In the genomic region with DNA sequence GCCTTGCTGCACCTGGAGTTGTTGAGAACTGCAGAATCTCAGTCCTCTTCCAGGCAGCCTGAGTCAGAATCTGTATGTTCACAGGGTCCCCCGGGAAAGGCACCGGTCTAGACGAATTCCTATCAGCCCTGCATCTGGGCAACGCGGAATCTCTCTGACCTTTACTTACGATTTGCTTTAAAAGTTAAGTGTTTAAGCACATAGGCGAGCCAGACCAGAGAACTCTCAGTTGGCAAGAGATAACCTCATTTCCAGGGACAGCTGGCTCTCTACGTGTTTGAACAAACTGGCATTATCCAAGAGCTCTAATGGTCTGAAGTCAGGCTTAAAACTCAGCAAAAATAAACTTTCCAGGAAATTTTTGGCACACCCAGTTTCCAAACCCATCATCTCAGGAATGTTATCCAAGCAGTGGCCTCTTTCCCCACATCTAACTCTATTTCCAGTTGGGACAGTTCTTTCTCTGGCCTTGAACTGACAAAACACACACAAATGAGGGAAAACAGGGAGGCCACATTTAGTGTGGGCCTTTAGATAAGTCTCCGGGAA, we compare ENCODE assay signal across 19 cellular contexts. TPM values are rescaled to one million over a fixed set of nuclear protein-coding genes. Genes with fewer than 3 reads are reported as not detected.
DNase-seq lines count a peak whose midpoint lies in the region; TF ChIP-seq lines count a peak whose summit lies in the region.
"Had no signal": no experiment of that assay in that cellular context is flagged by ENCODE, and none has a peak within 500 bp of the region (broad histone marks: within the 10 kb centered on the region; RNA-seq: fewer than 3 reads in every experiment).

No MANE protein-coding gene starts in this region.

- 15% methylated on average over 9 of the region's 9 CpGs for WGBS in smooth muscle cell (ENCODE audit: low lambda C conversion rate)
- 35 to 47% methylated on average over 2 to 9 of the region's 9 CpGs for WGBS in esophagus squamous epithelium, 2 donors

- TF ChIP-seq CTCF in smooth muscle cell (IDR thresholded peaks at IDR 0.05; ENCODE audit: borderline replicate concordance, insufficient read depth, poor library complexity, severe bottlenecking) (no peak), esophagus squamous epithelium (IDR thresholded peaks at IDR 0.05) (no peak), GM10248 (IDR thresholded peaks at IDR 0.05; ENCODE audit: control extremely low read depth, extremely low read depth, low read depth, missing control alignments) (no peak)

- H3K27me3 ChIP-seq in smooth muscle cell (ENCODE audit: low read depth), result no peaks in the 10 kb centered on the region
- H3K27me3 ChIP-seq in esophagus squamous epithelium, result no peaks in the 10 kb centered on the region
- H3K27me3 ChIP-seq: uterus had no signal

- H3K4me1 ChIP-seq in smooth muscle cell (ENCODE audit: low read depth) (peaks cover 10% of the 10 kb centered on the region), esophagus squamous epithelium (peaks cover 0 to 39% (median 23%) of the 10 kb centered on the region in 3 donors)
- H3K4me1 ChIP-seq: uterus had no signal

- H3K27ac ChIP-seq in smooth muscle cell (ENCODE audit: low read depth) (peak overlapping the region; percentile 38), esophagus squamous epithelium (no peak overlapping the region)
- H3K27ac ChIP-seq: lower lobe of right lung, uterus had no signal

- H3K9ac ChIP-seq in smooth muscle cell (ENCODE audit: low read depth), result no peak overlapping the region

- peak overlapping the region; percentile 28 for H3K4me2 ChIP-seq in smooth muscle cell

- TF ChIP-seq POLR2A in esophagus squamous epithelium (IDR thresholded peaks at IDR 0.05), result no peak

- no peak overlapping the region for H2AFZ ChIP-seq in smooth muscle cell (ENCODE audit: low read depth)

- H3K79me2 ChIP-seq in smooth muscle cell (ENCODE audit: low read depth), result no peaks in the 10 kb centered on the region

- intact Hi-C loops in esophagus squamous epithelium (cut with DNase I), result no loop called here

- H4K20me1 ChIP-seq in smooth muscle cell (ENCODE audit: low read depth), result no peaks in the 10 kb centered on the region

- POLR2A ChIA-PET in GM10248 (lab: Yijun Ruan, JAX), result no interaction called here

- DNase-seq in NCI-H2196 treated with DMSO at 0.1 percent for 48 hours (lab: John Stamatoyannopoulos, UW; ENCODE audit: unreplicated experiment), result peak; percentile 23
- no peak for DNase-seq in NCI-H2196 (lab: John Stamatoyannopoulos, UW; ENCODE audit: unreplicated experiment)
- DNase-seq in astrocyte of the hippocampus (ENCODE audit: low read depth, low spot score), result peak; percentile 37
- peak; percentile 81 for DNase-seq in islet precursor cell
- DNase-seq in smooth muscle cell (lab: John Stamatoyannopoulos, UW; ENCODE audit: unreplicated experiment), result no peak
- DNase-seq in esophagus squamous epithelium (lab: John Stamatoyannopoulos, UW), result no peak
- no peak for DNase-seq in SW 1271 (lab: John Stamatoyannopoulos, UW)
- no peak for DNase-seq in GM10248 (ENCODE audit: extremely low spot score)
- DNase-seq: amniotic stem cell; effector memory CD8-positive, alpha-beta T cell; foreskin fibroblast; Karpas-422; lower lobe of right lung; NCI-H226; SIG-M5; stimulated activated naive CD8-positive, alpha-beta T cell treated with anti-CD3 and anti-CD28 coated beads, Interleukin-15, Interleukin-2, amounts not matched to agents 100 U/mL and 50 U/mL, for 24 hours; T-helper 9 cell; uterus had no signal

- H3K36me3 ChIP-seq in smooth muscle cell (ENCODE audit: low read depth) (no peaks in the 10 kb centered on the region), esophagus squamous epithelium (no peaks in the 10 kb centered on the region)
- H3K36me3 ChIP-seq: HAP-1, lower lobe of right lung, uterus had no signal

- no peak overlapping the region for H3K4me3 ChIP-seq in smooth muscle cell
- no peak overlapping the region for H3K4me3 ChIP-seq in esophagus squamous epithelium
- H3K4me3 ChIP-seq: HAP-1, lower lobe of right lung, uterus had no signal

- H3K9me3 ChIP-seq in smooth muscle cell (replicated peaks; ENCODE audit: low read depth) (no peaks in the 10 kb centered on the region), esophagus squamous epithelium (no peaks in the 10 kb centered on the region)
- H3K9me3 ChIP-seq: HAP-1, lower lobe of right lung, uterus had no signal

- CTCF ChIA-PET in GM10248 (lab: Yijun Ruan, JAX), result no interaction called here

- H3F3A ChIP-seq in smooth muscle cell (ENCODE audit: low read depth), result peaks cover 7% of the 10 kb centered on the region

RNA-seq across cellular contexts. Expression of gene HES1, which starts 53.4 kb away (rescaled TPM):
- total RNA-seq in smooth muscle cell (69.5 and 96.8 TPM in 2 replicates), esophagus squamous epithelium (10 to 100 TPM; 38.6 to 92.1 (median 75.4) TPM)
- 52.0 and 59.9 TPM in 2 replicates for polyA plus RNA-seq in smooth muscle cell

Comparison
In these comparisons a context has a peak if more than half of its experiments do, and no peak if none do; other contexts are left out.
1. DNase-seq: peak in NCI-H2196 treated with DMSO at 0.1 percent for 48 hours (single experiment), astrocyte of the hippocampus (single experiment) and islet precursor cell (single experiment); none in NCI-H2196 (single experiment), smooth muscle cell (single experiment), esophagus squamous epithelium (single experiment), SW 1271 (0 of 2) and GM10248 (single experiment).